In genomic region chr6:84422380-84422968, GRCh38 we compare ENCODE assay signal across 8 cellular contexts.
DNase-seq lines count a peak whose midpoint lies in the region; ATAC-seq, FAIRE-seq and TF ChIP-seq lines count a peak whose summit lies in the region.

No MANE protein-coding gene starts in this region.

- ATAC-seq in GM19468 (IDR thresholded peaks at IDR 0.05; ENCODE audit: extremely low read depth, unreplicated experiment) (peak; percentile 32), gastrocnemius medialis (no peak), HG03045 (IDR thresholded peaks at IDR 0.05; ENCODE audit: unreplicated experiment) (no peak)

- DNase-seq in D721Med (ENCODE audit: insufficient read length, low spot score) (no peak), Kasumi-1 (lab: John Stamatoyannopoulos, UW) (peak; percentile 68 to 73), adrenal gland (peak; percentile 20 to 58 (median 25)), iPS DF 4.7 (ENCODE audit: extremely low read depth, low spot score) (peak; percentile 25), transverse colon (peak; percentile 21), gastrocnemius medialis (no peak)

- H3K36me3 ChIP-seq in adrenal gland (replicated peaks in 1 of 2) (no peaks in the 10 kb centered on the region), transverse colon (no peaks in the 10 kb centered on the region), gastrocnemius medialis (no peaks in the 10 kb centered on the region)

- TF ChIP-seq POLR2A in adrenal gland (IDR thresholded peaks at IDR 0.05) (no peak), transverse colon (IDR thresholded peaks at IDR 0.05) (no peak), gastrocnemius medialis (IDR thresholded peaks at IDR 0.05) (no peak)

- peaks cover 7% of the 10 kb centered on the region for H3K27me3 ChIP-seq in adrenal gland
- H3K27me3 ChIP-seq in transverse colon: peaks cover 17% of the 10 kb centered on the region
- no peaks in the 10 kb centered on the region for H3K27me3 ChIP-seq in gastrocnemius medialis

- H3K27ac ChIP-seq in adrenal gland (no peak overlapping the region), transverse colon (no peak overlapping the region), gastrocnemius medialis (no peak overlapping the region)

- 5 to 9% (median 9%) methylated on average over 13 of the region's 13 CpGs for WGBS in adrenal gland, 4 donors
- 13 to 23% methylated on average over 6 to 13 of the region's 13 CpGs for WGBS in transverse colon (ENCODE audit: low coverage in 1 of 2), 2 donors

- intact Hi-C loops in adrenal gland (cut with DNase I): loop anchor here in 1 of 2 donors (10.0 kb wide), 1 partner anchor 542 kb away; no protein-coding TSS in a partner anchor
- intact Hi-C loops in transverse colon (cut with DNase I; ENCODE audit: low total_unique reads): no loop called here
- intact Hi-C loops in gastrocnemius medialis (cut with DNase I; ENCODE audit: low total_unique reads): no loop called here

- peak; percentile 63 for TF ChIP-seq CTCF in D721Med (IDR thresholded peaks at IDR 0.05; ENCODE audit: insufficient read depth, missing control alignments)
- TF ChIP-seq CTCF in adrenal gland (IDR thresholded peaks at IDR 0.05): peak in 5 of 6 experiments; percentile 37 to 61 (median 45)
- TF ChIP-seq CTCF in transverse colon (IDR thresholded peaks at IDR 0.05): peak in 4 of 5 experiments; percentile 10 to 42 (median 27)
- peak in 1 of 5 experiments; percentile 19 for TF ChIP-seq CTCF in gastrocnemius medialis (IDR thresholded peaks at IDR 0.05 in 4 of 5, conservative IDR thresholded peaks at IDR 0.05 in 1 of 5)

- no peak for FAIRE-seq in D721Med (lab: Jason Lieb, UNC)

- H3K9me3 ChIP-seq in adrenal gland (replicated peaks in 1 of 3) (no peaks in the 10 kb centered on the region), transverse colon (no peaks in the 10 kb centered on the region), gastrocnemius medialis (no peaks in the 10 kb centered on the region)

- H3K4me1 ChIP-seq in adrenal gland (replicated peaks in 1 of 2) (no peaks in the 10 kb centered on the region), transverse colon (no peaks in the 10 kb centered on the region), gastrocnemius medialis (no peaks in the 10 kb centered on the region)

- in situ Hi-C loops in transverse colon (cut with MboI; ENCODE audit: low pct_ligation_motif_present in 1 of 4, low pct_unique_long_range_greater_than_20kb in 1 of 4, low sequenced_read_pairs in 3 of 4): loop anchor here in 2 of 4 donors (10.0 to 25.0 kb wide), 2 partner anchors 890 to 902 kb away; no protein-coding TSS in a partner anchor
- in situ Hi-C loops in gastrocnemius medialis (cut with MboI; ENCODE audit: low sequenced_read_pairs in 4 of 4): no loop called here

- H3K4me3 ChIP-seq in adrenal gland (no peak overlapping the region), transverse colon (no peak overlapping the region), gastrocnemius medialis (no peak overlapping the region)

- TF ChIP-seq EP300 in transverse colon (IDR thresholded peaks at IDR 0.05; ENCODE audit: low read depth): no peak

Comparison
In these comparisons a context has a peak if more than half of its experiments do, and no peak if none do; other contexts are left out.
1. DNase-seq: peak in Kasumi-1 (2 of 2), adrenal gland (7 of 7), iPS DF 4.7 (single experiment) and transverse colon (single experiment); none in D721Med (single experiment) and gastrocnemius medialis (0 of 2).